9 cellular contexts compared by ENCODE assay signal in genomic region chr2:135797497-135798274, GRCh38. TPM values are rescaled to one million over a fixed set of nuclear protein-coding genes. Genes with fewer than 3 reads are reported as not detected.
DNase-seq lines count a peak whose midpoint lies in the region; ATAC-seq and TF ChIP-seq lines count a peak whose summit lies in the region.
"Had no signal": no experiment of that assay in that cellular context is flagged by ENCODE, and none has a peak within 500 bp of the region (broad histone marks: within the 10 kb centered on the region; RNA-seq: fewer than 3 reads in every experiment).

No MANE protein-coding gene starts in this region.

- POLR2A ChIA-PET in OCI-LY7 (lab: Charles Lee) = interaction anchor here (0.6 to 1.4 kb wide), 5 partner anchors 39 to 586 kb away, joined by 3 to 4 read pairs (median 3); partner anchors contain the start of gene LCT
- POLR2A ChIA-PET in naive thymus-derived CD4-positive, alpha-beta T cell (lab: Charles Lee) = interaction anchor here (0.6 kb wide), 1 partner anchor 833 kb away, joined by 3 read pairs; no protein-coding TSS in a partner anchor

- intact Hi-C loops in OCI-LY7 (cut with micrococcal nuclease; ENCODE audit: unreplicated experiment) = loop anchor here (1.0 to 5.0 kb wide), 4 partner anchors 325 to 810 kb away; no protein-coding TSS in a partner anchor
- intact Hi-C loops in naive thymus-derived CD4-positive, alpha-beta T cell (cut with micrococcal nuclease) = loop anchor here (1.0 to 5.0 kb wide), 5 partner anchors 323 to 810 kb away; no protein-coding TSS in a partner anchor

- no peak overlapping the region for H3K4me2 ChIP-seq in OCI-LY7 (ENCODE audit: low read length)

- peak; percentile 95 for TF ChIP-seq CTCF in OCI-LY7 (conservative IDR thresholded peaks at IDR 0.05; ENCODE audit: low read length)

- H3K27ac ChIP-seq in OCI-LY7 (ENCODE audit: low read depth, low read length, poor library complexity, severe bottlenecking) (no peak overlapping the region), epithelial cell of prostate (peak overlapping the region; percentile 73)
- no peak overlapping the region for H3K27ac ChIP-seq in naive thymus-derived CD4-positive, alpha-beta T cell (ENCODE audit: low read depth, low read length)

- no peaks in the 10 kb centered on the region for H3K9me2 ChIP-seq in OCI-LY7 (ENCODE audit: insufficient read depth, low read length)

- H3K79me2 ChIP-seq in OCI-LY7 (ENCODE audit: insufficient read depth, low read depth, low read length) = no peaks in the 10 kb centered on the region

- H3K9me3 Mint-ChIP-seq in naive thymus-derived CD4-positive, alpha-beta T cell = peaks cover 0 to 22% (median 11%) of the 10 kb centered on the region in 11 donors
- no peaks in the 10 kb centered on the region for H3K9me3 Mint-ChIP-seq in stimulated activated memory B cell treated with anti-CD40 and anti-IgM and Interleukin-4, amounts not matched to agents 10 μg/mL and 1 μg/mL and 100 μg/mL, for 72 hours

- H3K4me3 Mint-ChIP-seq in naive thymus-derived CD4-positive, alpha-beta T cell = peak overlapping the region in 1 of 10 donors; percentile 58
- no peak overlapping the region for H3K4me3 Mint-ChIP-seq in stimulated activated memory B cell treated with anti-CD40 and anti-IgM and Interleukin-4, amounts not matched to agents 10 μg/mL and 1 μg/mL and 100 μg/mL, for 72 hours
- H3K4me3 Mint-ChIP-seq: activated naive CD8-positive, alpha-beta T cell had no signal

- CTCF ChIA-PET in OCI-LY7 (lab: Charles Lee; ENCODE audit: unreplicated experiment) = interaction anchor here (0.6 to 1.0 kb wide), 7 partner anchors 10 to 809 kb away, joined by 3 to 5 read pairs (median 4); no protein-coding TSS in a partner anchor
- CTCF ChIA-PET in naive thymus-derived CD4-positive, alpha-beta T cell (lab: Charles Lee) = interaction anchor here (0.5 to 2.6 kb wide), 10 partner anchors 8 to 813 kb away, joined by 3 to 15 read pairs (median 3); no protein-coding TSS in a partner anchor

- ATAC-seq in GM21381 (IDR thresholded peaks at IDR 0.05; ENCODE audit: unreplicated experiment) = peak; percentile 64
- ATAC-seq in naive thymus-derived CD4-positive, alpha-beta T cell = peak; percentile 92
- ATAC-seq in stimulated activated memory B cell treated with anti-CD40 and anti-IgM and Interleukin-4, amounts not matched to agents 10 μg/mL and 1 μg/mL and 100 μg/mL, for 72 hours = peak; percentile 63

- H3K9me3 ChIP-seq in OCI-LY7 (ENCODE audit: low read length) = peaks cover 26% of the 10 kb centered on the region
- H3K9me3 ChIP-seq in naive thymus-derived CD4-positive, alpha-beta T cell (ENCODE audit: control insufficient read depth in 2 of 3, low read length in 3 of 3) = no peaks in the 10 kb centered on the region

- H3K4me1 Mint-ChIP-seq in naive thymus-derived CD4-positive, alpha-beta T cell = peaks cover 0 to 20% (median 14%) of the 10 kb centered on the region in 7 donors
- peaks cover 18% of the 10 kb centered on the region for H3K4me1 Mint-ChIP-seq in stimulated activated memory B cell treated with anti-CD40 and anti-IgM and Interleukin-4, amounts not matched to agents 10 μg/mL and 1 μg/mL and 100 μg/mL, for 72 hours

- peak overlapping the region in 1 of 9 donors; percentile 65 for H3K27ac Mint-ChIP-seq in naive thymus-derived CD4-positive, alpha-beta T cell
- no peak overlapping the region for H3K27ac Mint-ChIP-seq in stimulated activated memory B cell treated with anti-CD40 and anti-IgM and Interleukin-4, amounts not matched to agents 10 μg/mL and 1 μg/mL and 100 μg/mL, for 72 hours
- H3K27ac Mint-ChIP-seq: activated naive CD8-positive, alpha-beta T cell had no signal

- H3K36me3 ChIP-seq in OCI-LY7 (ENCODE audit: insufficient read depth, low read length) = no peaks in the 10 kb centered on the region
- H3K36me3 ChIP-seq in naive thymus-derived CD4-positive, alpha-beta T cell (ENCODE audit: control insufficient read depth in 2 of 3, insufficient read depth in 3 of 3, low read length in 3 of 3) = no peaks in the 10 kb centered on the region

- H3K36me3 Mint-ChIP-seq in naive thymus-derived CD4-positive, alpha-beta T cell = peaks cover 0 to 31% (median 4%) of the 10 kb centered on the region in 5 donors
- no peaks in the 10 kb centered on the region for H3K36me3 Mint-ChIP-seq in stimulated activated memory B cell treated with anti-CD40 and anti-IgM and Interleukin-4, amounts not matched to agents 10 μg/mL and 1 μg/mL and 100 μg/mL, for 72 hours

- no TSS peak for BruUV-seq in OCI-LY7 (replicated peaks; lab: Mats Ljungman, UMichigan)

- no peaks in the 10 kb centered on the region for H3K27me3 ChIP-seq in naive thymus-derived CD4-positive, alpha-beta T cell (ENCODE audit: control insufficient read depth in 2 of 2, insufficient read depth in 2 of 2, low read length in 2 of 2)

- no peak overlapping the region for H3K4me3 ChIP-seq in OCI-LY7 (ENCODE audit: low read depth, low read length, poor library complexity, severe bottlenecking)
- H3K4me3 ChIP-seq in naive thymus-derived CD4-positive, alpha-beta T cell (ENCODE audit: low read length) = no peak overlapping the region

- peak; percentile 69 for DNase-seq in COLO668 (lab: John Stamatoyannopoulos, UW; ENCODE audit: unreplicated experiment)
- peak; percentile 78 for DNase-seq in HuH-7 (ENCODE audit: low spot score)
- DNase-seq in OCI-LY7 (ENCODE audit: low spot score) = peak; percentile 83
- DNase-seq in activated CD8-positive, alpha-beta memory T cell treated with anti-CD3 and anti-CD28 coated beads, Interleukin-2, amount 50 U/mL, for 48 hours = peak; percentile 90
- peak; percentile 45 for DNase-seq in epithelial cell of prostate (ENCODE audit: low read depth, low spot score)
- DNase-seq in naive thymus-derived CD4-positive, alpha-beta T cell = peak; percentile 46 to 78 (median 69)

- H3K27me3 Mint-ChIP-seq in naive thymus-derived CD4-positive, alpha-beta T cell = no peaks in the 10 kb centered on the region
- H3K27me3 Mint-ChIP-seq in stimulated activated memory B cell treated with anti-CD40 and anti-IgM and Interleukin-4, amounts not matched to agents 10 μg/mL and 1 μg/mL and 100 μg/mL, for 72 hours = no peaks in the 10 kb centered on the region
- H3K27me3 Mint-ChIP-seq: activated naive CD8-positive, alpha-beta T cell had no signal

- H2AFZ ChIP-seq in OCI-LY7 (ENCODE audit: low read length) = peak overlapping the region; percentile 26

- H3K4me1 ChIP-seq in OCI-LY7 (ENCODE audit: insufficient read depth, low read length, poor library complexity, severe bottlenecking) = peaks cover 9% of the 10 kb centered on the region
- H3K4me1 ChIP-seq in naive thymus-derived CD4-positive, alpha-beta T cell (ENCODE audit: control insufficient read depth in 2 of 2, insufficient read depth in 2 of 2, low read length in 2 of 2) = peaks cover 0 to 6% of the 10 kb centered on the region in 2 donors

- H4K20me1 ChIP-seq in OCI-LY7 (ENCODE audit: insufficient read depth, low read length) = no peaks in the 10 kb centered on the region

RNA-seq across cellular contexts. Expression of gene LCT, which starts 39.3 kb away (rescaled TPM):
- total RNA-seq in OCI-LY7 (2014; rRNA removed; shearing (Covaris generic)) = 0.18 and 0.54 TPM in 2 replicates
- total RNA-seq in OCI-LY7 (2022) = 0.09 and 0.15 TPM in 2 replicates
- total RNA-seq in naive thymus-derived CD4-positive, alpha-beta T cell = under 1 TPM in 3 of 5 experiments, not detected in 2; 0.05 to 0.68 (median 0.05) TPM
- polyA plus RNA-seq in naive thymus-derived CD4-positive, alpha-beta T cell = not detected

RNA-seq across cellular contexts. Expression of gene UBXN4, which starts 56.0 kb away (rescaled TPM):
- total RNA-seq in OCI-LY7 (2014; rRNA removed; shearing (Covaris generic)) = 48.4 and 55.4 TPM in 2 replicates
- 88.2 and 105 TPM in 2 replicates for total RNA-seq in OCI-LY7 (2022)
- 100 to 1,000 TPM; 115 to 158 (median 145) TPM for total RNA-seq in naive thymus-derived CD4-positive, alpha-beta T cell
- 100 to 1,000 TPM in 1 of 2 donors, 10 to 100 TPM in 1; 83.7 to 103 TPM for polyA plus RNA-seq in naive thymus-derived CD4-positive, alpha-beta T cell
